2 cellular contexts compared by ENCODE assay signal in genomic region chr18:76357585-76358265, GRCh38.
TF ChIP-seq lines count a peak whose summit lies in the region.

No MANE protein-coding gene starts in this region.

TF ChIP-seq in HepG2, 621 proteins besides CTCF, POLR2A, EP300 and RAD21:
- no peak for TF ChIP-seq NFATC3 (CRISPR knock-in tag; IDR thresholded peaks at IDR 0.05)
- no peak for TF ChIP-seq KDM5A (IDR thresholded peaks at IDR 0.05; ENCODE audit: borderline replicate concordance, low read length)
- TF ChIP-seq CHCHD3 (CRISPR knock-in tag; IDR thresholded peaks at IDR 0.05), result no peak
- no peak for TF ChIP-seq KMT2A (CRISPR knock-in tag; IDR thresholded peaks at IDR 0.05)
- peak; percentile 54 for TF ChIP-seq MAFF (IDR thresholded peaks at IDR 0.05; ENCODE audit: low read depth, low read length)
- peak; percentile 62 to 67 for TF ChIP-seq MAFK (conservative IDR thresholded peaks at IDR 0.05 in 1 of 2, IDR thresholded peaks at IDR 0.05 in 1 of 2; ENCODE audit: low read length in 2 of 2)
- no peak for TF ChIP-seq POGK (CRISPR knock-in tag; conservative IDR thresholded peaks at IDR 0.05)
- no peak for TF ChIP-seq ZFY (CRISPR knock-in tag; IDR thresholded peaks at IDR 0.05)

TF ChIP-seq in H1, 55 proteins besides CTCF, POLR2A, EP300 and RAD21:
- no peak for TF ChIP-seq TEAD4 (IDR thresholded peaks at IDR 0.05; ENCODE audit: low read depth, low read length)
- no peak for TF ChIP-seq ZNF274 (IDR thresholded peaks at IDR 0.05; ENCODE audit: borderline replicate concordance, extremely low read depth, low read length)
- no peak for TF ChIP-seq TAF7 (optimal IDR thresholded peaks at IDR 0.05; ENCODE audit: borderline replicate concordance, low read depth, low read length)
- TF ChIP-seq RXRA (IDR thresholded peaks at IDR 0.05; ENCODE audit: insufficient read depth, low read depth, low read length), result no peak
- no peak for TF ChIP-seq CEBPB (IDR thresholded peaks at IDR 0.05; ENCODE audit: low read depth, low read length)
- TF ChIP-seq JUND (IDR thresholded peaks at IDR 0.05; ENCODE audit: low read length), result no peak
- TF ChIP-seq E2F6 (IDR thresholded peaks at IDR 0.05), result no peak
- no peak for TF ChIP-seq CHD1 (IDR thresholded peaks at IDR 0.05; ENCODE audit: low read depth, low read length)
- no peak for TF ChIP-seq KDM5A (IDR thresholded peaks at IDR 0.05; ENCODE audit: low read length)
- TF ChIP-seq CBX8 (IDR thresholded peaks at IDR 0.05; ENCODE audit: borderline replicate concordance, low read depth, low read length), result no peak
- no peak for TF ChIP-seq TCF12 (IDR thresholded peaks at IDR 0.05; ENCODE audit: low read depth, low read length)
